ENCODE assay signal across 13 cellular contexts in the genomic region with DNA sequence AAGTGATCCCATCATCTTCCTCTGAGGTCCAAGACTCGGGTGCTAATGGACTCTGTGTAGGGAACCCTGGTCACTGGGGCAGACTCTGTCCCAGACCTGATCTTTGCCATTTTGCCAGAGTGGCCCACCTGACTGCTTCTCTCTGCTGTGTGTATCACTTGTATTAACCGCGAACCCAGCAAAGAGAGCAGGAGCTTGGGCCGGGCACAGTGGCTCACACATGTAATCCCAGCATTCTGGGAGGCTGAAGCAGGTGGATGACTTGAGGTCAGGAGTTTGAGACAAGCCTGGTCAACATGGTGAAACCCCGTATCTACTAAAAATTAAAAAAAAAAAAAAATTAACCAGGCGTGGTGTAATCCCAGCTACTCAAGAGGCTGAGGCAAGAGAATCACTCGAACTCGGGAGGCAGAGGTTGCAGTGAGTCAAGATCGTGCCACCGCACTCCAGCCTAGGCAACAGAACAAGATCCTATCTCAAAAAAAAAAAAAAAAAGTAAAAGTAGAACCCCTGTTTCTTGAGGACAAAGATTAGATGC. TPM values are rescaled to one million over a fixed set of nuclear protein-coding genes. Genes with fewer than 3 reads are reported as not detected.
DNase-seq lines count a peak whose midpoint lies in the region; ATAC-seq and TF ChIP-seq lines count a peak whose summit lies in the region.
"Had no signal": no experiment of that assay in that cellular context is flagged by ENCODE, and none has a peak within 500 bp of the region (broad histone marks: within the 10 kb centered on the region; RNA-seq: fewer than 3 reads in every experiment).

No MANE protein-coding gene starts in this region.

- no peak overlapping the region for H3K18ac ChIP-seq in mesenchymal stem cell (ENCODE audit: low read depth in 1 of 2, low read length in 2 of 2)

- H3K4ac ChIP-seq in mesenchymal stem cell (ENCODE audit: low read depth in 1 of 2, low read length in 2 of 2): no peak overlapping the region

- peak overlapping the region; percentile 32 to 69 (median 64) for H3K4me3 Mint-ChIP-seq in CD8-positive, alpha-beta memory T cell
- H3K4me3 Mint-ChIP-seq in activated CD8-positive, alpha-beta T cell treated with anti-CD3 and anti-CD28 coated beads for 36 hours: peak overlapping the region; percentile 63
- H3K4me3 Mint-ChIP-seq: dendritic cell treated with granulocyte-macrophage colony-stimulating factor and Interleukin-4, amounts not matched to agents 40 ng/mL and 50 ng/mL, for 4 days had no signal

- peaks cover 0 to 2% of the 10 kb centered on the region in 2 donors for H3K27me3 Mint-ChIP-seq in CD8-positive, alpha-beta memory T cell
- no peaks in the 10 kb centered on the region for H3K27me3 Mint-ChIP-seq in activated CD8-positive, alpha-beta T cell treated with anti-CD3 and anti-CD28 coated beads for 36 hours

- no peak overlapping the region for H4K91ac ChIP-seq in mesenchymal stem cell (ENCODE audit: low read length)

- intact Hi-C loops in activated CD8-positive, alpha-beta T cell treated with anti-CD3 and anti-CD28 coated beads for 36 hours (cut with micrococcal nuclease): loop anchor here (5.0 kb wide), 2 partner anchors 142 to 387 kb away; a partner anchor contains a TSS

- no peak overlapping the region for H2BK5ac ChIP-seq in mesenchymal stem cell (ENCODE audit: low read depth, low read length, poor library complexity, severe bottlenecking)

- H3K9me3 Mint-ChIP-seq in CD8-positive, alpha-beta memory T cell: no peaks in the 10 kb centered on the region
- H3K9me3 Mint-ChIP-seq in activated CD8-positive, alpha-beta T cell treated with anti-CD3 and anti-CD28 coated beads for 36 hours: no peaks in the 10 kb centered on the region
- H3K9me3 Mint-ChIP-seq: dendritic cell treated with granulocyte-macrophage colony-stimulating factor and Interleukin-4, amounts not matched to agents 40 ng/mL and 50 ng/mL, for 4 days had no signal

- no peak overlapping the region for H4K8ac ChIP-seq in mesenchymal stem cell (ENCODE audit: low read length)

- POLR2A ChIA-PET in CD8-positive, alpha-beta memory T cell (lab: Charles Lee): interaction anchor here (0.5 to 2.2 kb wide), 5 partner anchors 15 to 549 kb away, joined by 3 to 9 read pairs (median 5); a partner anchor contains a TSS
- POLR2A ChIA-PET in activated CD8-positive, alpha-beta T cell treated with anti-CD3 and anti-CD28 coated beads for 36 hours (lab: Charles Lee): interaction anchor here (1.2 to 7.9 kb wide), 8 partner anchors 8 to 145 kb away, joined by 4 to 141 read pairs (median 7); a partner anchor contains a TSS

- peaks cover 8% of the 10 kb centered on the region for H3K79me1 ChIP-seq in mesenchymal stem cell (replicated peaks; ENCODE audit: low read length, poor library complexity, severe bottlenecking)

- H3K4me2 ChIP-seq in mesenchymal stem cell (ENCODE audit: low read length, poor library complexity, severe bottlenecking): no peak overlapping the region

- CTCF ChIA-PET in CD8-positive, alpha-beta memory T cell (lab: Charles Lee): interaction anchor here (0.8 to 6.2 kb wide), 4 partner anchors 15 to 40 kb away, joined by 3 to 35 read pairs (median 6); a partner anchor contains a TSS
- CTCF ChIA-PET in activated CD8-positive, alpha-beta T cell treated with anti-CD3 and anti-CD28 coated beads for 36 hours (lab: Charles Lee): interaction anchor here (1.1 to 5.3 kb wide), 7 partner anchors 15 to 369 kb away, joined by 3 to 29 read pairs (median 7); no protein-coding TSS in a partner anchor

- in situ Hi-C loops in KBM-7 (cut with MboI; ENCODE audit: low pct_unique_long_range_greater_than_20kb, low sequenced_read_pairs): no loop called here

- H3K14ac ChIP-seq in mesenchymal stem cell (ENCODE audit: low read length in 2 of 2): no peak overlapping the region

- DNase-seq in CD8-positive, alpha-beta memory T cell: peak in 1 of 5 donors; percentile 64
- DNase-seq in HK-2 (ENCODE audit: unreplicated experiment) (peak; percentile 24), mesenchymal stem cell (no peak), KBM-7 (no peak), NCI-H1105 (lab: John Stamatoyannopoulos, UW) (no peak), kidney glomerular epithelial cell (lab: John Stamatoyannopoulos, UW) (no peak)
- DNase-seq in activated CD8-positive, alpha-beta T cell treated with anti-CD3 and anti-CD28 coated beads for 36 hours: peak; percentile 79
- DNase-seq: heart left ventricle, midbrain, sigmoid colon had no signal

- peak overlapping the region; percentile 40 for H3K27ac ChIP-seq in CD8-positive, alpha-beta memory T cell (ENCODE audit: low read depth, low read length)
- H3K27ac ChIP-seq in mesenchymal stem cell (ENCODE audit: low read length, poor library complexity, severe bottlenecking): peak overlapping the region; percentile 27
- H3K27ac ChIP-seq: sigmoid colon had no signal

- H2AFZ ChIP-seq in mesenchymal stem cell (ENCODE audit: low read depth, low read length): no peak overlapping the region

- H2AK5ac ChIP-seq in mesenchymal stem cell (ENCODE audit: low read length, severe bottlenecking): no peak overlapping the region

- no peak overlapping the region for H3K23ac ChIP-seq in mesenchymal stem cell (ENCODE audit: low read length in 2 of 2)

- no peak for TF ChIP-seq CTCF in activated CD8-positive, alpha-beta T cell treated with anti-CD3 and anti-CD28 coated beads for 36 hours (IDR thresholded peaks at IDR 0.05)

- no peak overlapping the region for H2BK12ac ChIP-seq in mesenchymal stem cell (ENCODE audit: low read length in 2 of 2)

- no peak overlapping the region for H2BK120ac ChIP-seq in mesenchymal stem cell (ENCODE audit: low read depth, low read length)

- peak overlapping the region; percentile 44 for H3K9ac ChIP-seq in mesenchymal stem cell (ENCODE audit: low read length)

- H3K27ac Mint-ChIP-seq in CD8-positive, alpha-beta memory T cell: peak overlapping the region; percentile 59 to 91 (median 84)
- peak overlapping the region; percentile 84 for H3K27ac Mint-ChIP-seq in activated CD8-positive, alpha-beta T cell treated with anti-CD3 and anti-CD28 coated beads for 36 hours
- H3K27ac Mint-ChIP-seq: dendritic cell treated with granulocyte-macrophage colony-stimulating factor and Interleukin-4, amounts not matched to agents 40 ng/mL and 50 ng/mL, for 4 days had no signal

- no peaks in the 10 kb centered on the region for H3K27me3 ChIP-seq in CD8-positive, alpha-beta memory T cell (ENCODE audit: insufficient read depth, low read length, poor library complexity, severe bottlenecking)
- H3K27me3 ChIP-seq in mesenchymal stem cell (ENCODE audit: control insufficient read depth in 1 of 2, insufficient read depth in 1 of 2, low read length in 2 of 2): no peaks in the 10 kb centered on the region
- H3K27me3 ChIP-seq: heart left ventricle had no signal

- ATAC-seq in activated CD8-positive, alpha-beta T cell treated with anti-CD3 and anti-CD28 coated beads for 36 hours: peak; percentile 7
- ATAC-seq in GM21515 (IDR thresholded peaks at IDR 0.05; ENCODE audit: unreplicated experiment): no peak
- ATAC-seq: heart left ventricle, SK-N-SH treated with all-trans-retinoic acid at 6 μM for 48 hours had no signal

- H3K4me3 ChIP-seq in CD8-positive, alpha-beta memory T cell (ENCODE audit: low read length): peak overlapping the region; percentile 40
- H3K4me3 ChIP-seq in mesenchymal stem cell (ENCODE audit: insufficient read depth in 1 of 2, low read depth in 1 of 2, low read length in 2 of 2): no peak overlapping the region
- H3K4me3 ChIP-seq: heart left ventricle, sigmoid colon had no signal

- peaks cover 51% of the 10 kb centered on the region for H3K4me1 ChIP-seq in CD8-positive, alpha-beta memory T cell (ENCODE audit: insufficient read depth, low read length)
- peaks cover 66% of the 10 kb centered on the region for H3K4me1 ChIP-seq in mesenchymal stem cell (ENCODE audit: control insufficient read depth, insufficient read depth, low read depth, low read length)
- H3K4me1 ChIP-seq: sigmoid colon had no signal

- WGBS in mesenchymal stem cell: 89% methylated on average over 8 of the region's 10 CpGs

- no peak overlapping the region for H2BK15ac ChIP-seq in mesenchymal stem cell (ENCODE audit: low read depth, poor library complexity, severe bottlenecking)

- H3K36me3 Mint-ChIP-seq in CD8-positive, alpha-beta memory T cell: no peaks in the 10 kb centered on the region
- H3K36me3 Mint-ChIP-seq in activated CD8-positive, alpha-beta T cell treated with anti-CD3 and anti-CD28 coated beads for 36 hours (ENCODE audit: low read depth): peaks cover 4% of the 10 kb centered on the region

- peaks cover 75 to 87% (median 78%) of the 10 kb centered on the region in 3 donors for H3K4me1 Mint-ChIP-seq in CD8-positive, alpha-beta memory T cell
- peaks cover 91% of the 10 kb centered on the region for H3K4me1 Mint-ChIP-seq in activated CD8-positive, alpha-beta T cell treated with anti-CD3 and anti-CD28 coated beads for 36 hours (ENCODE audit: low read depth)

- H3K36me3 ChIP-seq in CD8-positive, alpha-beta memory T cell (ENCODE audit: insufficient read depth, low read length): no peaks in the 10 kb centered on the region
- peaks cover 0 to 5% of the 10 kb centered on the region in 2 experiments for H3K36me3 ChIP-seq in mesenchymal stem cell (ENCODE audit: control insufficient read depth in 1 of 2, insufficient read depth in 2 of 2, low read depth in 1 of 2, low read length in 2 of 2)
- H3K36me3 ChIP-seq: heart left ventricle, sigmoid colon had no signal

- H3K9me3 ChIP-seq in CD8-positive, alpha-beta memory T cell (ENCODE audit: low read length): no peaks in the 10 kb centered on the region
- no peaks in the 10 kb centered on the region for H3K9me3 ChIP-seq in mesenchymal stem cell (ENCODE audit: control insufficient read depth, low read length)
- H3K9me3 ChIP-seq: heart left ventricle, sigmoid colon had no signal

RNA-seq across cellular contexts. Expression of a gene that starts 32.9 kb away (rescaled TPM):
- not detected for total RNA-seq in CD8-positive, alpha-beta memory T cell
- polyA plus RNA-seq in CD8-positive, alpha-beta memory T cell: not detected
- total RNA-seq in activated CD8-positive, alpha-beta T cell treated with anti-CD3 and anti-CD28 coated beads for 36 hours: under 1 TPM; 0.29 to 0.31 TPM
- 0.08 TPM for polyA plus RNA-seq in mesenchymal stem cell (2013, experiment 1 of 2)
- polyA plus RNA-seq in mesenchymal stem cell (2013, experiment 2 of 2): 0.07 TPM

RNA-seq across cellular contexts. Expression of a gene that starts 33.4 kb away (rescaled TPM):
- 10 to 100 TPM; 71.2 to 72.5 TPM for total RNA-seq in CD8-positive, alpha-beta memory T cell
- polyA plus RNA-seq in CD8-positive, alpha-beta memory T cell: 1.9 TPM
- 10 to 100 TPM; 62.4 TPM for total RNA-seq in activated CD8-positive, alpha-beta T cell treated with anti-CD3 and anti-CD28 coated beads for 36 hours
- 0.94 TPM for polyA plus RNA-seq in mesenchymal stem cell (2013, experiment 1 of 2)
- 1.1 TPM for polyA plus RNA-seq in mesenchymal stem cell (2013, experiment 2 of 2)

Comparison
In these comparisons a context has a peak if more than half of its experiments do, and no peak if none do; other contexts are left out.
1. DNase-seq: peak in HK-2 (single experiment) and activated CD8-positive, alpha-beta T cell treated with anti-CD3 and anti-CD28 coated beads for 36 hours (single experiment); none in mesenchymal stem cell (single experiment), KBM-7 (single experiment), NCI-H1105 (single experiment) and kidney glomerular epithelial cell (single experiment).